Comparison of ENCODE assay signal across 22 cellular contexts in the genomic region with DNA sequence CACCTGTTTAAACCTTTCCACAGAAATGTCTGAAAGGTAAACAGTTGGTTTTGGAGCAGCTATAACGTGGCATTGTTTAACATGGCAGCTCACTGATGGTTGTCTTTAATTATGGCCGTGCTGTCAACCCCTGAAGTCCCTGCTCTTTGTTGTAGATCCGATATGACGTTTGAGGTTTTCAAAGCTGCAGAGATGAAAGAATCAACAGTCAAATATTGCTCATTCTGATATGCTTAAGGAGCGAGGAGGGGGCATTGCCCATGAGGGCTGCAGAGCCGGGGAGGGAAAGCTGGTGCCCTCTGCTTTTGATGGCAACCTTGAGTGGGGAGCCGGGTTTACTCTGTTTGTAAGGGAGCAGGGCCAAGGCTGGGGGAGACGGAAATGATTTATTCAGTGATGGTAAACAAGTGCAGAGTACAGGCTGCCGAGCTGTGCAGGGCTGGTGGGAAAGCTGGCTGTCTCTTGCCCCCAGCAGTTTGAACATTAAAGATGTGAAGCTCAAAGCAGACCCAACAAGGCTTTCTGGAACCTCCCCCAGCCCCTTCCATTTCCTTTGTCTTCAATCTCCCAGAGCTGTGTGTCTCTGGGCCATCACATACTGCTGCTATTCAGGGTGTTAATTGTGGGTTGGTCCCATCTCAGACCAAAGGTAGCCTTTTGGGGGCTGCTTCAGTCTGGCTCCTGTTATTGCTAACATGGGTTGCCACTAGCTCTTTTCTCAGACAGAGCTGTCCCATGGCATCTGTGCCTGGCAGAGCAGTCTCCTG.
A peak's percentile ranks its signal among the peaks of the same experiment; 100 is the strongest.
DNase-seq lines count a peak whose midpoint lies in the region; ATAC-seq and TF ChIP-seq lines count a peak whose summit lies in the region.
"Had no signal": no experiment of that assay in that cellular context is flagged by ENCODE, and none has a peak within 500 bp of the region (broad histone marks: within the 10 kb centered on the region; RNA-seq: fewer than 3 reads in every experiment).

No MANE protein-coding gene starts in this region.

- peaks cover 4% of the 10 kb centered on the region for H3K9me3 Mint-ChIP-seq in chondrocyte (ENCODE audit: low read depth)
- H3K9me3 Mint-ChIP-seq: natural killer cell had no signal

- H3K9me2 ChIP-seq in hepatocyte (replicated peaks; ENCODE audit: insufficient read depth) = no peaks in the 10 kb centered on the region

- DNase-seq in left cardiac atrium = peak; percentile 20
- no peak for DNase-seq in heart right ventricle
- peak; percentile 60 to 66 for DNase-seq in NCI-H526 (lab: John Stamatoyannopoulos, UW)
- DNase-seq in hepatocyte (ENCODE audit: low spot score) = no peak
- DNase-seq in activated CD4-positive, CD25-positive, alpha-beta regulatory T cell (lab: John Stamatoyannopoulos, UW) = no peak
- DNase-seq in chondrocyte (ENCODE audit: low spot score) = no peak
- no peak for DNase-seq in activated naive CD4-positive, alpha-beta T cell treated with Interleukin-2 at 50 U/mL for 16 hours
- DNase-seq: ACHN; activated CD4-positive, alpha-beta T cell treated with anti-CD3 and anti-CD28 coated beads, Interleukin-2, amount 50 U/mL, for 1 hour; activated CD8-positive, alpha-beta memory T cell treated with anti-CD3 and anti-CD28 coated beads, Interleukin-2, amount 50 U/mL, for 48 hours; activated effector memory CD4-positive, alpha-beta T cell treated with Interleukin-2 at 50 U/mL for 16 hours; amniotic stem cell; GM23248; MV-4-11; natural killer cell; NCI-H446; stimulated activated CD4-positive, alpha-beta T cell treated with anti-CD3 and anti-CD28 coated beads, Interleukin-1b, Interleukin-23, amount 100 ng/mL, for 48 hours; stimulated activated naive CD4-positive, alpha-beta T cell treated with Interleukin-2 at 50 U/mL for 16 hours; tibial artery had no signal

- 87 to 91% methylated on average over 9 of the region's 9 CpGs for WGBS in heart right ventricle, 2 donors
- WGBS in hepatocyte (ENCODE audit: low lambda C conversion rate, missing lambda C conversion rate) = 42% methylated on average over 9 of the region's 9 CpGs

- H3K36me3 ChIP-seq in heart right ventricle (no peaks in the 10 kb centered on the region), hepatocyte (replicated peaks; ENCODE audit: insufficient read depth, low read depth) (no peaks in the 10 kb centered on the region)
- H3K36me3 ChIP-seq: tibial artery had no signal

- H2AFZ ChIP-seq in hepatocyte = no peak overlapping the region
- H2AFZ ChIP-seq: GM23248 had no signal

- H3K4me1 Mint-ChIP-seq in chondrocyte (ENCODE audit: low read depth) = peaks cover 26% of the 10 kb centered on the region

- intact Hi-C loops in left cardiac atrium (cut with DNase I) = no loop called here
- intact Hi-C loops in heart right ventricle (cut with DNase I) = loop anchor here in 1 of 10 donors (10.0 kb wide), 1 partner anchor 372 kb away; the partner anchor contains the start of gene ZNF503

- no peaks in the 10 kb centered on the region for H3K36me3 Mint-ChIP-seq in chondrocyte (ENCODE audit: low read depth)
- H3K36me3 Mint-ChIP-seq: natural killer cell had no signal

- H3K4me3 Mint-ChIP-seq in chondrocyte (ENCODE audit: unreplicated experiment) = no peak overlapping the region
- H3K4me3 Mint-ChIP-seq: natural killer cell had no signal

- H3K9me3 ChIP-seq in heart right ventricle (no peaks in the 10 kb centered on the region), hepatocyte (ENCODE audit: low read depth) (no peaks in the 10 kb centered on the region)
- H3K9me3 ChIP-seq: tibial artery had no signal

- H3K27me3 ChIP-seq in heart right ventricle (no peaks in the 10 kb centered on the region), hepatocyte (no peaks in the 10 kb centered on the region)
- H3K27me3 ChIP-seq: tibial artery had no signal

- H3K4me1 ChIP-seq in heart right ventricle (peaks cover 0 to 38% (median 11%) of the 10 kb centered on the region in 9 donors), hepatocyte (ENCODE audit: insufficient read depth) (peaks cover 25% of the 10 kb centered on the region)

- ATAC-seq in left cardiac atrium (no peak), heart right ventricle (no peak), GM21717 (IDR thresholded peaks at IDR 0.05; ENCODE audit: unreplicated experiment) (no peak)
- ATAC-seq: K562, natural killer cell had no signal

- no peaks in the 10 kb centered on the region for H3K79me2 ChIP-seq in hepatocyte

- no peak for TF ChIP-seq CTCF in heart right ventricle (IDR thresholded peaks at IDR 0.05)
- TF ChIP-seq CTCF in hepatocyte (IDR thresholded peaks at IDR 0.05; ENCODE audit: poor library complexity) = no peak
- TF ChIP-seq CTCF in chondrocyte (IDR thresholded peaks at IDR 0.05) = no peak

- H3K27ac Mint-ChIP-seq in chondrocyte (ENCODE audit: unreplicated experiment) = no peak overlapping the region
- H3K27ac Mint-ChIP-seq: natural killer cell had no signal

- no peaks in the 10 kb centered on the region for H4K20me1 ChIP-seq in hepatocyte (ENCODE audit: insufficient read depth, poor library complexity, severe bottlenecking)

- peaks cover 4% of the 10 kb centered on the region for H3K27me3 Mint-ChIP-seq in chondrocyte (ENCODE audit: low read depth)

- H3K27ac ChIP-seq in heart right ventricle = no peak overlapping the region
- H3K27ac ChIP-seq in hepatocyte = no peak overlapping the region
- H3K27ac ChIP-seq: C4-2B, GM23248, tibial artery had no signal

- H3K4me3 ChIP-seq in heart right ventricle (no peak overlapping the region), hepatocyte (no peak overlapping the region)
- H3K4me3 ChIP-seq: GM23248, K562, tibial artery had no signal

- H3K4me2 ChIP-seq in hepatocyte = peak overlapping the region; percentile 52

Comparison
In these comparisons a context has a peak if more than half of its experiments do, and no peak if none do; other contexts are left out.
1. DNase-seq: peak in left cardiac atrium (single experiment) and NCI-H526 (2 of 2); none in heart right ventricle (0 of 2), hepatocyte (single experiment), activated CD4-positive, CD25-positive, alpha-beta regulatory T cell (0 of 4), chondrocyte (single experiment) and activated naive CD4-positive, alpha-beta T cell treated with Interleukin-2 at 50 U/mL for 16 hours (single experiment).